Comparison of ENCODE assay signal across 18 cellular contexts in the genomic region with DNA sequence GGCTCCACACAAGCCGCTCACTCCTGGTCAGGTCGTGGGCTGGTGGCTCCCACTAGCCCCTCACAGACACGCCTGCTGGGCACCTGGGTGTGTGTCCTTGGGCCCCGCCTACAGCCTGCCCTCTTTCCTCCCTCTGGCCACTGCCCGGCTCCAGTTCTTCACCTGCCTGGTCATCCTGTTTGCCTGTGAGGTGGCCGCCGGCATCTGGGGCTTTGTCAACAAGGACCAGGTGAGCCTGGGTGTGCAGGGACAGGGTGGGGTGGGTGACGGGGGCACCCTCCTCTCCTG. TPM values are rescaled to one million over a fixed set of nuclear protein-coding genes. Genes with fewer than 3 reads are reported as not detected.
"Had no signal": no experiment of that assay in that cellular context is flagged by ENCODE, and none has a peak within 500 bp of the region (broad histone marks: within the 10 kb centered on the region; RNA-seq: fewer than 3 reads in every experiment).

No MANE protein-coding gene starts in this region.

- H3K27me3 Mint-ChIP-seq: activated CD8-positive, alpha-beta memory T cell treated with anti-CD3 and anti-CD28 coated beads, Interleukin-2, amount 10 ng/mL, durations not matched to agents 7 days and 5 days; naive thymus-derived CD8-positive, alpha-beta T cell had no signal

- H3K9me3 ChIP-seq: adrenal gland, left ventricle myocardium inferior, mucosa of descending colon, pancreas, suprapubic skin, upper lobe of left lung had no signal

- H3K9me3 Mint-ChIP-seq: activated T-helper 2 cell treated with anti-CD3 and anti-CD28 coated beads, Interferon-gamma antibody, Interleukin-2, Interleukin-4, amounts not matched to agents 10 μg/mL and 5 μg/mL and 100 μg/mL, durations not matched to agents 14 hours and 24 hours and 36 hours; endodermal cell; naive thymus-derived CD8-positive, alpha-beta T cell had no signal

- DNase-seq: activated CD4-positive, alpha-beta T cell treated with anti-CD3 and anti-CD28 coated beads, Interleukin-2, amount 50 U/mL, for 4 hours; activated CD8-positive, alpha-beta memory T cell treated with anti-CD3 and anti-CD28 coated beads, Interleukin-2, amount 10 ng/mL, durations not matched to agents 7 days and 5 days; activated naive CD4-positive, alpha-beta T cell treated with anti-CD3 and anti-CD28 coated beads, Interleukin-2, amount 50 U/mL, for 16 hours; activated T-cell treated with anti-CD3 and anti-CD28 coated beads, Interleukin-2, amount 50 U/mL, for 1 hour; adrenal gland; endodermal cell; erythroblast; left ventricle myocardium inferior; mucosa of descending colon; naive thymus-derived CD8-positive, alpha-beta T cell; stimulated activated CD4-positive, alpha-beta T cell treated with anti-CD3 and anti-CD28 coated beads, Interleukin-2, amount 100 ng/mL, for 48 hours; stimulated activated naive CD4-positive, alpha-beta T cell treated with Interleukin-2 at 50 U/mL for 16 hours had no signal

- H3K27ac ChIP-seq: adrenal gland, left ventricle myocardium inferior, pancreas, suprapubic skin had no signal

- H3K4me1 Mint-ChIP-seq: endodermal cell had no signal

- H3K27ac Mint-ChIP-seq: activated CD8-positive, alpha-beta memory T cell treated with anti-CD3 and anti-CD28 coated beads, Interleukin-2, amount 10 ng/mL, durations not matched to agents 7 days and 5 days; activated T-helper 2 cell treated with anti-CD3 and anti-CD28 coated beads, Interferon-gamma antibody, Interleukin-2, Interleukin-4, amounts not matched to agents 10 μg/mL and 5 μg/mL and 100 μg/mL, durations not matched to agents 14 hours and 24 hours and 36 hours; endodermal cell had no signal

- ATAC-seq: pancreas had no signal

- H3K27me3 ChIP-seq: adrenal gland, pancreas, suprapubic skin, upper lobe of left lung had no signal

- H3K4me3 ChIP-seq: adrenal gland, left ventricle myocardium inferior, mucosa of descending colon, pancreas, suprapubic skin, upper lobe of left lung had no signal

- H3K4me3 Mint-ChIP-seq: activated CD8-positive, alpha-beta memory T cell treated with anti-CD3 and anti-CD28 coated beads, Interleukin-2, amount 10 ng/mL, durations not matched to agents 7 days and 5 days; endodermal cell; naive thymus-derived CD8-positive, alpha-beta T cell had no signal

RNA-seq across cellular contexts. Expression of a gene that starts 49.6 kb away (rescaled TPM):
- total RNA-seq: activated CD8-positive, alpha-beta memory T cell treated with anti-CD3 and anti-CD28 coated beads, Interleukin-2, amount 10 ng/mL, durations not matched to agents 7 days and 5 days; activated T-helper 2 cell treated with anti-CD3 and anti-CD28 coated beads, Interferon-gamma antibody, Interleukin-2, Interleukin-4, amounts not matched to agents 10 μg/mL and 5 μg/mL and 100 μg/mL, durations not matched to agents 14 hours and 24 hours and 36 hours; dermis microvascular lymphatic vessel endothelial cell; left ventricle myocardium inferior; upper lobe of left lung had no signal
- polyA plus RNA-seq: keratinocyte; naive thymus-derived CD8-positive, alpha-beta T cell had no signal

RNA-seq across cellular contexts. Expression of a gene that starts 50.0 kb away (rescaled TPM):
- polyA plus RNA-seq: keratinocyte had no signal
